8 cellular contexts compared by ENCODE assay signal in genomic region chr2:199456383-199457146, GRCh38. TPM values are rescaled to one million over a fixed set of nuclear protein-coding genes. Genes with fewer than 3 reads are reported as not detected.
DNase-seq lines count a peak whose midpoint lies in the region; ATAC-seq and TF ChIP-seq lines count a peak whose summit lies in the region.

No MANE protein-coding gene starts in this region.

- peak overlapping the region; percentile 80 for H3K27ac ChIP-seq in WERI-Rb-1
- no peak overlapping the region for H3K27ac ChIP-seq in iPS-20b (ENCODE audit: low read length)
- no peak overlapping the region for H3K27ac ChIP-seq in subcutaneous abdominal adipose tissue (ENCODE audit: low read depth, low read length)

- peaks cover 4% of the 10 kb centered on the region for H3K4me1 ChIP-seq in iPS-20b (ENCODE audit: insufficient read depth, low read length)
- H3K4me1 ChIP-seq in subcutaneous abdominal adipose tissue (ENCODE audit: control insufficient read depth in 5 of 5, insufficient read depth in 5 of 5, low read length in 5 of 5): peaks cover 0 to 48% (median 41%) of the 10 kb centered on the region in 5 donors

- H3K27me3 Mint-ChIP-seq in activated CD4-positive, alpha-beta T cell treated with anti-CD3 and anti-CD28 coated beads, Interleukin-2, amount 10 ng/mL, durations not matched to agents 24 days and 14 days: peaks cover 60% of the 10 kb centered on the region

- ATAC-seq in HG02623 (IDR thresholded peaks at IDR 0.05; ENCODE audit: unreplicated experiment): no peak

- H3K27ac Mint-ChIP-seq in activated CD4-positive, alpha-beta T cell treated with anti-CD3 and anti-CD28 coated beads, Interleukin-2, amount 10 ng/mL, durations not matched to agents 24 days and 14 days: no peak overlapping the region

- H3K9me3 ChIP-seq in WERI-Rb-1 (ENCODE audit: severe bottlenecking): no peaks in the 10 kb centered on the region
- no peaks in the 10 kb centered on the region for H3K9me3 ChIP-seq in iPS-20b (ENCODE audit: insufficient read depth, low read depth, low read length)
- H3K9me3 ChIP-seq in subcutaneous abdominal adipose tissue (ENCODE audit: control insufficient read depth in 5 of 5, low read length in 5 of 5): no peaks in the 10 kb centered on the region

- intact Hi-C loops in activated CD4-positive, alpha-beta T cell treated with anti-CD3 and anti-CD28 coated beads, Interleukin-2, amount 10 ng/mL, durations not matched to agents 24 days and 14 days (cut with micrococcal nuclease): loop anchor here (2.0 kb wide), 1 partner anchor 14 kb away; no protein-coding TSS in a partner anchor

- DNase-seq in activated CD4-positive, alpha-beta T cell treated with anti-CD3 and anti-CD28 coated beads, Interleukin-2, amount 10 ng/mL, durations not matched to agents 24 days and 14 days: no peak
- no peak for DNase-seq in activated CD4-positive, alpha-beta T cell treated with anti-CD3 and anti-CD28 coated beads for 48 hours
- no peak for DNase-seq in WERI-Rb-1
- no peak for DNase-seq in G401 (ENCODE audit: low spot score)
- DNase-seq in DMS153 treated with DMSO at 0.1 percent for 48 hours (lab: John Stamatoyannopoulos, UW; ENCODE audit: unreplicated experiment): no peak

- peak overlapping the region; percentile 90 for H3K4me3 ChIP-seq in WERI-Rb-1 (ENCODE audit: low read depth, low read length)
- H3K4me3 ChIP-seq in iPS-20b (ENCODE audit: low read length): peak overlapping the region; percentile 74
- peak overlapping the region; percentile 48 to 94 (median 57) for H3K4me3 ChIP-seq in subcutaneous abdominal adipose tissue (ENCODE audit: low read depth in 1 of 5, low read length in 5 of 5)

- peaks cover 2% of the 10 kb centered on the region for H3K36me3 Mint-ChIP-seq in activated CD4-positive, alpha-beta T cell treated with anti-CD3 and anti-CD28 coated beads, Interleukin-2, amount 10 ng/mL, durations not matched to agents 24 days and 14 days (ENCODE audit: low read depth)

- no peak for TF ChIP-seq CTCF in WERI-Rb-1 (IDR thresholded peaks at IDR 0.05; ENCODE audit: low read depth, low read length)

- peaks cover 5% of the 10 kb centered on the region for H3K9me3 Mint-ChIP-seq in activated CD4-positive, alpha-beta T cell treated with anti-CD3 and anti-CD28 coated beads, Interleukin-2, amount 10 ng/mL, durations not matched to agents 24 days and 14 days

- H3K4me1 Mint-ChIP-seq in activated CD4-positive, alpha-beta T cell treated with anti-CD3 and anti-CD28 coated beads, Interleukin-2, amount 10 ng/mL, durations not matched to agents 24 days and 14 days: peaks cover 13% of the 10 kb centered on the region

- H3K36me3 ChIP-seq in WERI-Rb-1 (no peaks in the 10 kb centered on the region), iPS-20b (ENCODE audit: insufficient read depth, low read depth, low read length) (no peaks in the 10 kb centered on the region), subcutaneous abdominal adipose tissue (ENCODE audit: control insufficient read depth in 5 of 5, insufficient read depth in 5 of 5, low read length in 5 of 5) (no peaks in the 10 kb centered on the region)

- H3K9ac ChIP-seq in iPS-20b (ENCODE audit: low read depth, low read length) (no peak overlapping the region), subcutaneous abdominal adipose tissue (ENCODE audit: low read length in 5 of 5) (peak overlapping the region in 1 of 5 donors; percentile 52)

- peaks cover 6% of the 10 kb centered on the region for H3K27me3 ChIP-seq in WERI-Rb-1 (ENCODE audit: insufficient read depth, low read depth, severe bottlenecking)
- peaks cover 69% of the 10 kb centered on the region for H3K27me3 ChIP-seq in iPS-20b (ENCODE audit: insufficient read depth, low read length)
- H3K27me3 ChIP-seq in subcutaneous abdominal adipose tissue (ENCODE audit: control insufficient read depth in 5 of 5, insufficient read depth in 4 of 5, low read length in 5 of 5): peaks cover 6 to 27% (median 21%) of the 10 kb centered on the region in 5 donors

- peak overlapping the region; percentile 54 for H3K4me3 Mint-ChIP-seq in activated CD4-positive, alpha-beta T cell treated with anti-CD3 and anti-CD28 coated beads, Interleukin-2, amount 10 ng/mL, durations not matched to agents 24 days and 14 days

- in situ Hi-C loops in G401 (cut with HindIII; ENCODE audit: low sequenced_read_pairs): no loop called here

RNA-seq across cellular contexts. Expression of gene SATB2, which starts 1.2 kb away (rescaled TPM):
- total RNA-seq in activated CD4-positive, alpha-beta T cell treated with anti-CD3 and anti-CD28 coated beads, Interleukin-2, amount 10 ng/mL, durations not matched to agents 24 days and 14 days: 0.07 TPM in 1 of 2 replicates, not detected in the other
- not detected in 2 replicates for total RNA-seq in G401 (2014; rRNA removed; shearing (Covaris generic))
